Comparison of ENCODE assay signal across 2 cellular contexts in genomic region chr20:56968386-56969048, GRCh38.
TF ChIP-seq lines count a peak whose summit lies in the region.

No MANE protein-coding gene starts in this region.

TF ChIP-seq in HepG2, 621 proteins besides CTCF, POLR2A, EP300 and RAD21:
- peak; percentile 65 for TF ChIP-seq MAFF (IDR thresholded peaks at IDR 0.05; ENCODE audit: low read depth, low read length)
- TF ChIP-seq MAFK (conservative IDR thresholded peaks at IDR 0.05 in 1 of 2, IDR thresholded peaks at IDR 0.05 in 1 of 2; ENCODE audit: low read length in 2 of 2): peak in 1 of 2 experiments; percentile 78; a peak in 2 of 4 replicates
- no peak for TF ChIP-seq ZC3H4 (CRISPR knock-in tag; IDR thresholded peaks at IDR 0.05; ENCODE audit: borderline replicate concordance)
- no peak for TF ChIP-seq NBN (conservative IDR thresholded peaks at IDR 0.05)
TF ChIP-seq in HepG2: peak in this region for 2.

TF ChIP-seq in K562, 482 proteins besides CTCF, POLR2A, EP300 and RAD21:
- peak; percentile 38; the same call in 1 of the 2 replicates for TF ChIP-seq ZNF316 (IDR thresholded peaks at IDR 0.05)
- TF ChIP-seq ZNF445 (CRISPR knock-in tag; IDR thresholded peaks at IDR 0.05; ENCODE audit: low read depth): no peak
